18 cellular contexts compared by ENCODE assay signal in the genomic region with DNA sequence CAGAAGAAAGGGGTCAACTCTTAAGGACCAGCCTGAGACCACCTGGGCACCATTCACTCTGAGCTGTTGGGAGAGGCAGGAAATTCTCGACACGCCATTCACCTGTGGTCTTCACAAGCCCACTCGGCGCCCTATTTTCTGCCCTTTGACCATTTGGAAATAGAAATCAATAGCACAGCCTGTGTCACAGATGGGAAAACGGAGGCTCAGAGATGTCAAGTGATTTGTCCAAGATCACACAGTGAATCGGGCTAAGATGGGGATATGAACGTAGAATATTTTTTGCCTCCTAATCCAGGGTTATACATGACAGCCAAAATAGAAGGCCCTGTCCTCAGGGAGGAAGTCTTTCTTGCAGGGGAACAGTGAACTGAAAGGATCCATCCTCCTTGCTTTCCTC. TPM values are rescaled to one million over a fixed set of nuclear protein-coding genes. Genes with fewer than 3 reads are reported as not detected.
A peak's percentile ranks its signal among the peaks of the same experiment; 100 is the strongest.
DNase-seq lines count a peak whose midpoint lies in the region; ATAC-seq and TF ChIP-seq lines count a peak whose summit lies in the region.
"Had no signal": no experiment of that assay in that cellular context is flagged by ENCODE, and none has a peak within 500 bp of the region (broad histone marks: within the 10 kb centered on the region; RNA-seq: fewer than 3 reads in every experiment).

No MANE protein-coding gene starts in this region.

- H3K4me1 Mint-ChIP-seq in brain (peaks cover 41% of the 10 kb centered on the region), nephron progenitor cell (peaks cover 84% of the 10 kb centered on the region)

- ATAC-seq in left ventricle myocardium superior (no peak), GM21515 (IDR thresholded peaks at IDR 0.05; ENCODE audit: unreplicated experiment) (no peak)

- H3K4me3 ChIP-seq in right atrium auricular region: no peak overlapping the region
- H3K4me3 ChIP-seq: Peyer's patch had no signal

- DNase-seq in right atrium auricular region (ENCODE audit: low spot score) (no peak), left ventricle myocardium superior (no peak), nephron progenitor cell (no peak), HT-29 (ENCODE audit: low spot score) (no peak)
- DNase-seq in activated naive CD4-positive, alpha-beta T cell treated with Interleukin-2 at 50 U/mL for 16 hours: no peak
- DNase-seq: C1 segment of cervical spinal cord; CD8-positive, alpha-beta memory T cell; DMS79; MV-4-11; NCI-H1694 treated with DMSO at 0.1 percent for 48 hours; NCI-H748 treated with DMSO at 0.1 percent for 48 hours; NK-92 treated with Interleukin-12 subunit alpha and Interleukin-12 subunit beta, amount 100 ng/mL, for 24 hours; Peyer's patch had no signal

- H3K27ac Mint-ChIP-seq in brain: peak overlapping the region in 3 of 5 experiments; percentile 71 to 78 (median 74)
- peak overlapping the region; percentile 21 for H3K27ac Mint-ChIP-seq in nephron progenitor cell

- H3K27ac ChIP-seq in right atrium auricular region: peak overlapping the region; percentile 48 to 69
- H3K27ac ChIP-seq: KMS-11, Peyer's patch had no signal

- no peaks in the 10 kb centered on the region for H3K27me3 ChIP-seq in right atrium auricular region
- H3K27me3 ChIP-seq: Peyer's patch had no signal

- H3K27me3 Mint-ChIP-seq in brain: no peaks in the 10 kb centered on the region
- peaks cover 9% of the 10 kb centered on the region for H3K27me3 Mint-ChIP-seq in nephron progenitor cell (ENCODE audit: low read depth, poor library complexity)
- H3K27me3 Mint-ChIP-seq: CD8-positive, alpha-beta memory T cell had no signal

- intact Hi-C loops in left ventricle myocardium superior (cut with micrococcal nuclease): no loop called here

- H3K4me3 Mint-ChIP-seq in brain (no peak overlapping the region), nephron progenitor cell (no peak overlapping the region)
- H3K4me3 Mint-ChIP-seq: CD8-positive, alpha-beta memory T cell had no signal

- no peaks in the 10 kb centered on the region for H3K36me3 ChIP-seq in right atrium auricular region
- H3K36me3 ChIP-seq: Peyer's patch had no signal

- H3K36me3 Mint-ChIP-seq in brain (no peaks in the 10 kb centered on the region), nephron progenitor cell (ENCODE audit: low read depth) (no peaks in the 10 kb centered on the region)

- H3K9me3 Mint-ChIP-seq in brain (no peaks in the 10 kb centered on the region), nephron progenitor cell (no peaks in the 10 kb centered on the region)
- H3K9me3 Mint-ChIP-seq: CD8-positive, alpha-beta memory T cell had no signal

- no peaks in the 10 kb centered on the region for H3K9me3 ChIP-seq in right atrium auricular region
- H3K9me3 ChIP-seq: Peyer's patch had no signal

- no peak for TF ChIP-seq CTCF in right atrium auricular region (IDR thresholded peaks at IDR 0.05)
- TF ChIP-seq CTCF in brain (conservative IDR thresholded peaks at IDR 0.05): no peak
- no peak for TF ChIP-seq CTCF in nephron progenitor cell (IDR thresholded peaks at IDR 0.05)

- peaks cover 0 to 53% of the 10 kb centered on the region in 2 donors for H3K4me1 ChIP-seq in right atrium auricular region

RNA-seq across cellular contexts. Expression of gene APOBEC2, which starts 3.0 kb away (rescaled TPM):
- 100 to 1,000 TPM; 130 to 245 TPM for total RNA-seq in right atrium auricular region
- total RNA-seq in left ventricle myocardium superior: 237 TPM
- polyA plus RNA-seq in brain (ENCODE audit: insufficient read depth, low read depth, low replicate concordance): not detected
- total RNA-seq in HT-29 (2014; rRNA removed; shearing (Covaris generic)): not detected in 2 replicates
- total RNA-seq: CD8-positive, alpha-beta memory T cell; H1; NCI-H460 had no signal
- polyA plus RNA-seq: CD8-positive, alpha-beta memory T cell; H1 had no signal

RNA-seq across cellular contexts. Expression of gene TSPO2, which starts 7.7 kb away (rescaled TPM):
- not detected for total RNA-seq in right atrium auricular region
- total RNA-seq in left ventricle myocardium superior: not detected
- polyA plus RNA-seq in brain (ENCODE audit: insufficient read depth, low read depth, low replicate concordance): not detected
- total RNA-seq in HT-29 (2014; rRNA removed; shearing (Covaris generic)): not detected in 2 replicates
- total RNA-seq: CD8-positive, alpha-beta memory T cell; H1; NCI-H460; Peyer's patch had no signal
- polyA plus RNA-seq: CD8-positive, alpha-beta memory T cell; H1 had no signal

RNA-seq across cellular contexts. Expression of gene UNC5CL, which starts 10.9 kb away (rescaled TPM):
- under 1 TPM; 0.43 to 0.96 TPM for total RNA-seq in right atrium auricular region
- 0.20 TPM for total RNA-seq in left ventricle myocardium superior
- polyA plus RNA-seq in brain (ENCODE audit: insufficient read depth, low read depth, low replicate concordance): 0.93 TPM
- 1.1 and 4.2 TPM in 2 replicates for total RNA-seq in HT-29 (2014; rRNA removed; shearing (Covaris generic))

RNA-seq across cellular contexts. Expression of gene OARD1, which starts 22.2 kb away (rescaled TPM):
- total RNA-seq in right atrium auricular region (10 to 100 TPM in 1 of 2 donors, 1 to 10 TPM in 1; 9.4 to 13.4 TPM), left ventricle myocardium superior (22.2 TPM)
- 33.4 TPM for polyA plus RNA-seq in brain (ENCODE audit: insufficient read depth, low read depth, low replicate concordance)
- total RNA-seq in HT-29 (2014; rRNA removed; shearing (Covaris generic)): 14.5 and 20.2 TPM in 2 replicates

RNA-seq across cellular contexts. Expression of gene NFYA, which starts 22.8 kb away (rescaled TPM):
- total RNA-seq in right atrium auricular region: 1 to 10 TPM; 8.2 to 9.9 TPM
- 12.1 TPM for total RNA-seq in left ventricle myocardium superior
- polyA plus RNA-seq in brain (ENCODE audit: insufficient read depth, low read depth, low replicate concordance): 21.0 TPM
- 18.5 and 21.8 TPM in 2 replicates for total RNA-seq in HT-29 (2014; rRNA removed; shearing (Covaris generic))

Comparison
In these comparisons a context has a peak if more than half of its experiments do, and no peak if none do; other contexts are left out.
1. RNA of gene APOBEC2, which starts 3.0 kb away (total RNA-seq): 130 to 245 TPM in right atrium auricular region and 237 TPM in left ventricle myocardium superior (single experiment); not detected in HT-29; every median in the first group is over 100 times any median in the second.